ENCODE assay signal across 9 cellular contexts in genomic region chr7:112383671-112384417, GRCh38.
DNase-seq lines count a peak whose midpoint lies in the region; ATAC-seq and TF ChIP-seq lines count a peak whose summit lies in the region.
"Had no signal": no experiment of that assay in that cellular context is flagged by ENCODE, and none has a peak within 500 bp of the region (broad histone marks: within the 10 kb centered on the region; RNA-seq: fewer than 3 reads in every experiment).

No MANE protein-coding gene starts in this region.

- no peaks in the 10 kb centered on the region for H3K27me3 ChIP-seq in psoas muscle (ENCODE audit: insufficient read depth in 3 of 3, low read length in 2 of 3)
- no peaks in the 10 kb centered on the region for H3K27me3 ChIP-seq in testis

- H3K27ac ChIP-seq in psoas muscle = no peak overlapping the region
- H3K27ac ChIP-seq in testis = no peak overlapping the region

- intact Hi-C loops in psoas muscle (cut with DNase I) (no loop called here), testis (cut with DNase I; ENCODE audit: low total_unique reads) (no loop called here)

- no peak for TF ChIP-seq POLR2A in testis (IDR thresholded peaks at IDR 0.05)

- DNase-seq in activated T-cell treated with anti-CD3 and anti-CD28 coated beads, Interleukin-2, amount 50 U/mL, for 4 hours = no peak
- DNase-seq in activated T-cell treated with anti-CD3 and anti-CD28 coated beads, Interleukin-2, amount 50 U/mL, for 24 hours = no peak
- DNase-seq in KBM-7 (peak; percentile 32), cerebellar cortex (ENCODE audit: low spot score) (peak; percentile 21), renal cortical epithelial cell (ENCODE audit: low read depth) (peak; percentile 15), psoas muscle (no peak), DMS79 (lab: John Stamatoyannopoulos, UW) (no peak), testis (no peak)
- DNase-seq: CD4-positive, alpha-beta memory T cell had no signal

- H3K9me3 Mint-ChIP-seq in activated T-cell treated with anti-CD3 and anti-CD28 coated beads, Interleukin-2, amount 50 U/mL, for 4 hours = no peaks in the 10 kb centered on the region
- H3K9me3 Mint-ChIP-seq in activated T-cell treated with anti-CD3 and anti-CD28 coated beads, Interleukin-2, amount 50 U/mL, for 24 hours = peaks cover 4% of the 10 kb centered on the region

- H3K27me3 Mint-ChIP-seq in activated T-cell treated with anti-CD3 and anti-CD28 coated beads, Interleukin-2, amount 50 U/mL, for 4 hours (ENCODE audit: low read depth) = peaks cover 4% of the 10 kb centered on the region
- H3K27me3 Mint-ChIP-seq in activated T-cell treated with anti-CD3 and anti-CD28 coated beads, Interleukin-2, amount 50 U/mL, for 24 hours = peaks cover 8% of the 10 kb centered on the region

- ATAC-seq in activated T-cell treated with anti-CD3 and anti-CD28 coated beads, Interleukin-2, amount 50 U/mL, for 4 hours = peak; percentile 28 to 34
- ATAC-seq in psoas muscle = no peak

- H3K4me1 ChIP-seq in psoas muscle (no peaks in the 10 kb centered on the region), testis (no peaks in the 10 kb centered on the region)

- H3K27ac Mint-ChIP-seq in activated T-cell treated with anti-CD3 and anti-CD28 coated beads, Interleukin-2, amount 50 U/mL, for 24 hours = no peak overlapping the region

- peaks cover 10% of the 10 kb centered on the region for H3K4me1 Mint-ChIP-seq in activated T-cell treated with anti-CD3 and anti-CD28 coated beads, Interleukin-2, amount 50 U/mL, for 4 hours (ENCODE audit: low read depth)
- peaks cover 6% of the 10 kb centered on the region for H3K4me1 Mint-ChIP-seq in activated T-cell treated with anti-CD3 and anti-CD28 coated beads, Interleukin-2, amount 50 U/mL, for 24 hours (ENCODE audit: low read depth)

- no peak overlapping the region for H3K4me3 Mint-ChIP-seq in activated T-cell treated with anti-CD3 and anti-CD28 coated beads, Interleukin-2, amount 50 U/mL, for 4 hours
- no peak overlapping the region for H3K4me3 Mint-ChIP-seq in activated T-cell treated with anti-CD3 and anti-CD28 coated beads, Interleukin-2, amount 50 U/mL, for 24 hours

- H3K36me3 ChIP-seq in psoas muscle (ENCODE audit: insufficient read depth in 1 of 2, low read depth in 1 of 2) (no peaks in the 10 kb centered on the region), testis (ENCODE audit: low read depth, missing control alignments) (no peaks in the 10 kb centered on the region)

- H3K9me3 ChIP-seq in psoas muscle (no peaks in the 10 kb centered on the region), testis (no peaks in the 10 kb centered on the region)

- H3K4me3 ChIP-seq in psoas muscle = no peak overlapping the region
- H3K4me3 ChIP-seq in testis = no peak overlapping the region

- no peak for TF ChIP-seq CTCF in psoas muscle (IDR thresholded peaks at IDR 0.05)
- no peak for TF ChIP-seq CTCF in testis (IDR thresholded peaks at IDR 0.05)

- WGBS in psoas muscle, 3 donors = 72 to 80% (median 75%) methylated on average over 11 of the region's 11 CpGs
- 78 to 82% methylated on average over 11 of the region's 11 CpGs for WGBS in testis, 2 donors

- in situ Hi-C loops in KBM-7 (cut with MboI; ENCODE audit: low pct_unique_long_range_greater_than_20kb, low sequenced_read_pairs) = no loop called here

- no peaks in the 10 kb centered on the region for H3K36me3 Mint-ChIP-seq in activated T-cell treated with anti-CD3 and anti-CD28 coated beads, Interleukin-2, amount 50 U/mL, for 4 hours (ENCODE audit: insufficient read depth)
- H3K36me3 Mint-ChIP-seq in activated T-cell treated with anti-CD3 and anti-CD28 coated beads, Interleukin-2, amount 50 U/mL, for 24 hours (ENCODE audit: low read depth) = no peaks in the 10 kb centered on the region
- H3K36me3 Mint-ChIP-seq: CD4-positive, alpha-beta memory T cell had no signal

Comparison
In these comparisons a context has a peak if more than half of its experiments do, and no peak if none do; other contexts are left out.
1. ATAC-seq: peak in activated T-cell treated with anti-CD3 and anti-CD28 coated beads, Interleukin-2, amount 50 U/mL, for 4 hours (2 of 2); none in psoas muscle (0 of 4).
2. DNase-seq: peak in KBM-7 (single experiment), cerebellar cortex (single experiment) and renal cortical epithelial cell (single experiment); none in activated T-cell treated with anti-CD3 and anti-CD28 coated beads, Interleukin-2, amount 50 U/mL, for 4 hours (single experiment), activated T-cell treated with anti-CD3 and anti-CD28 coated beads, Interleukin-2, amount 50 U/mL, for 24 hours (single experiment), psoas muscle (0 of 2), DMS79 (single experiment) and testis (single experiment).